In genomic region chr6:75546401-75546800, GRCh38 we compare ENCODE assay signal across 10 cellular contexts. TPM values are rescaled to one million over a fixed set of nuclear protein-coding genes. Genes with fewer than 3 reads are reported as not detected.
DNase-seq lines count a peak whose midpoint lies in the region; ATAC-seq, FAIRE-seq and TF ChIP-seq lines count a peak whose summit lies in the region.
"Had no signal": no experiment of that assay in that cellular context is flagged by ENCODE, and none has a peak within 500 bp of the region (broad histone marks: within the 10 kb centered on the region; RNA-seq: fewer than 3 reads in every experiment).

No MANE protein-coding gene starts in this region.

- H3K27me3 ChIP-seq in keratinocyte (ENCODE audit: control insufficient read depth, extremely low read depth, insufficient read depth, low read length), result no peaks in the 10 kb centered on the region
- no peaks in the 10 kb centered on the region for H3K27me3 ChIP-seq in WERI-Rb-1 (ENCODE audit: insufficient read depth, low read depth, severe bottlenecking)

- H3K4me3 ChIP-seq in AG09309 (ENCODE audit: control insufficient read depth, low read depth, low read length) (no peak overlapping the region), keratinocyte (ENCODE audit: control insufficient read depth in 2 of 3, extremely low read depth in 1 of 3, insufficient read depth in 2 of 3, low read depth in 1 of 3, low read length in 3 of 3) (no peak overlapping the region), WERI-Rb-1 (ENCODE audit: low read depth, low read length) (no peak overlapping the region)

- H3K4me3 Mint-ChIP-seq in activated T-helper 1 cell treated with anti-CD3 and anti-CD28 coated beads, Interleukin-12 subunit alpha, Interleukin-12 subunit beta, Interleukin-2, Interleukin-4 antibody, amounts not matched to agents 30 ng/mL and 10 ng/mL and 1 ng/mL, durations not matched to agents 14 hours and 24 hours and 36 hours, result no peak overlapping the region
- H3K4me3 Mint-ChIP-seq: dendritic cell treated with granulocyte-macrophage colony-stimulating factor and Interleukin-4, amounts not matched to agents 40 ng/mL and 50 ng/mL, for 4 days had no signal

- ATAC-seq in SK-N-SH treated with all-trans-retinoic acid at 6 μM for 48 hours, result peak; percentile 66; the same call in 2 of the 3 replicates

- no peaks in the 10 kb centered on the region for H3K36me3 Mint-ChIP-seq in activated T-helper 1 cell treated with anti-CD3 and anti-CD28 coated beads, Interleukin-12 subunit alpha, Interleukin-12 subunit beta, Interleukin-2, Interleukin-4 antibody, amounts not matched to agents 30 ng/mL and 10 ng/mL and 1 ng/mL, durations not matched to agents 14 hours and 24 hours and 36 hours (ENCODE audit: low read depth)

- H4K20me1 ChIP-seq in keratinocyte (ENCODE audit: control insufficient read depth, extremely low read depth, insufficient read depth, low read length), result no peaks in the 10 kb centered on the region

- H3K9ac ChIP-seq in keratinocyte (ENCODE audit: control insufficient read depth, extremely low read depth, insufficient read depth, low read length), result no peak overlapping the region

- FAIRE-seq in keratinocyte (lab: Jason Lieb, UNC), result no peak

- no peak overlapping the region for H3K27ac Mint-ChIP-seq in activated T-helper 1 cell treated with anti-CD3 and anti-CD28 coated beads, Interleukin-12 subunit alpha, Interleukin-12 subunit beta, Interleukin-2, Interleukin-4 antibody, amounts not matched to agents 30 ng/mL and 10 ng/mL and 1 ng/mL, durations not matched to agents 14 hours and 24 hours and 36 hours
- H3K27ac Mint-ChIP-seq: dendritic cell treated with granulocyte-macrophage colony-stimulating factor and Interleukin-4, amounts not matched to agents 40 ng/mL and 50 ng/mL, for 4 days had no signal

- H3K9me3 Mint-ChIP-seq in activated T-helper 1 cell treated with anti-CD3 and anti-CD28 coated beads, Interleukin-12 subunit alpha, Interleukin-12 subunit beta, Interleukin-2, Interleukin-4 antibody, amounts not matched to agents 30 ng/mL and 10 ng/mL and 1 ng/mL, durations not matched to agents 14 hours and 24 hours and 36 hours, result no peaks in the 10 kb centered on the region
- H3K9me3 Mint-ChIP-seq: dendritic cell treated with granulocyte-macrophage colony-stimulating factor and Interleukin-4, amounts not matched to agents 40 ng/mL and 50 ng/mL, for 4 days had no signal

- H3K4me1 Mint-ChIP-seq in activated T-helper 1 cell treated with anti-CD3 and anti-CD28 coated beads, Interleukin-12 subunit alpha, Interleukin-12 subunit beta, Interleukin-2, Interleukin-4 antibody, amounts not matched to agents 30 ng/mL and 10 ng/mL and 1 ng/mL, durations not matched to agents 14 hours and 24 hours and 36 hours (ENCODE audit: low read depth), result peaks cover 6% of the 10 kb centered on the region

- intact Hi-C loops in activated T-helper 1 cell treated with anti-CD3 and anti-CD28 coated beads, Interleukin-12 subunit alpha, Interleukin-12 subunit beta, Interleukin-2, Interleukin-4 antibody, amounts not matched to agents 30 ng/mL and 10 ng/mL and 1 ng/mL, durations not matched to agents 14 hours and 24 hours and 36 hours (cut with micrococcal nuclease), result no loop called here

- dilution Hi-C loops in keratinocyte (cut with MboI; ENCODE audit: extremely low pct_ligation_motif_present, low sequenced_read_pairs), result no loop called here

- H3K4me2 ChIP-seq in keratinocyte (ENCODE audit: control insufficient read depth, extremely low read depth, insufficient read depth, low read depth, low read length), result no peak overlapping the region

- H3K27me3 Mint-ChIP-seq in activated T-helper 1 cell treated with anti-CD3 and anti-CD28 coated beads, Interleukin-12 subunit alpha, Interleukin-12 subunit beta, Interleukin-2, Interleukin-4 antibody, amounts not matched to agents 30 ng/mL and 10 ng/mL and 1 ng/mL, durations not matched to agents 14 hours and 24 hours and 36 hours (ENCODE audit: insufficient read depth), result peaks cover 7% of the 10 kb centered on the region

- no peaks in the 10 kb centered on the region for H3K9me1 ChIP-seq in keratinocyte (ENCODE audit: control insufficient read depth, extremely low read depth, insufficient read depth, low read length)

- H3K27ac ChIP-seq in keratinocyte (ENCODE audit: control insufficient read depth, insufficient read depth, low read length) (no peak overlapping the region), WERI-Rb-1 (no peak overlapping the region; the same call in 1 of the 2 replicates)

- DNase-seq in AG09309 (ENCODE audit: low read depth) (no peak), HCEC 1CT (peak; percentile 43), keratinocyte (ENCODE audit: low read depth, low spot score) (no peak), WERI-Rb-1 (no peak), cerebellar nuclear complex (lab: John Stamatoyannopoulos, UW) (no peak)
- DNase-seq in central memory CD4-positive, alpha-beta T cell, result no peak
- DNase-seq in activated T-helper 1 cell treated with anti-CD3 and anti-CD28 coated beads, Interleukin-12 subunit alpha, Interleukin-12 subunit beta, Interleukin-2, Interleukin-4 antibody, amounts not matched to agents 30 ng/mL and 10 ng/mL and 1 ng/mL, durations not matched to agents 14 hours and 24 hours and 36 hours (ENCODE audit: low spot score), result no peak
- DNase-seq: NCI-H1930 had no signal

- H3K9me3 ChIP-seq in keratinocyte (ENCODE audit: control insufficient read depth, low read depth, low read length) (no peaks in the 10 kb centered on the region), WERI-Rb-1 (ENCODE audit: severe bottlenecking) (no peaks in the 10 kb centered on the region)

- H3K4me1 ChIP-seq in keratinocyte (ENCODE audit: control insufficient read depth, extremely low read depth, insufficient read depth, low read length), result no peaks in the 10 kb centered on the region

- H3K36me3 ChIP-seq in keratinocyte (ENCODE audit: control insufficient read depth in 2 of 2, extremely low read depth in 1 of 2, insufficient read depth in 2 of 2, low read length in 2 of 2) (no peaks in the 10 kb centered on the region), WERI-Rb-1 (no peaks in the 10 kb centered on the region)

- H3K79me2 ChIP-seq in keratinocyte (ENCODE audit: control insufficient read depth, insufficient read depth, low read length), result no peaks in the 10 kb centered on the region

- peak overlapping the region; percentile 22 for H2AFZ ChIP-seq in keratinocyte (ENCODE audit: control insufficient read depth, low read length)

- TF ChIP-seq CTCF in AG09309 (IDR thresholded peaks at IDR 0.05; ENCODE audit: control insufficient read depth, insufficient read depth, low read depth, low read length, missing control alignments) (peak; percentile 12), keratinocyte (optimal IDR thresholded peaks at IDR 0.05 in 1 of 3, IDR thresholded peaks at IDR 0.05 in 1 of 3, conservative IDR thresholded peaks at IDR 0.05 in 1 of 3; ENCODE audit: extremely low read depth in 1 of 3, insufficient read depth in 2 of 3, low read length in 3 of 3) (peak in 1 of 3 experiments; percentile 21), WERI-Rb-1 (IDR thresholded peaks at IDR 0.05; ENCODE audit: low read depth, low read length) (no peak)

TF ChIP-seq in SK-N-SH treated with all-trans-retinoic acid at 6 μM for 48 hours, 23 proteins besides CTCF, POLR2A, EP300 and RAD21:
- no peak for TF ChIP-seq SNAI2 (CRISPR knock-in tag; IDR thresholded peaks at IDR 0.05)
- no peak for TF ChIP-seq CSDC2 (CRISPR knock-in tag; IDR thresholded peaks at IDR 0.05)
- no peak for TF ChIP-seq ZFP3 (CRISPR knock-in tag; IDR thresholded peaks at IDR 0.05)

RNA-seq across cellular contexts. Expression of gene FILIP1, which starts 52.8 kb away (rescaled TPM):
- polyA plus RNA-seq in keratinocyte, result 0.01 TPM in 1 of 3 replicates, not detected in the others
- 0.09 TPM for polyA plus RNA-seq in keratinocyte (2011; ENCODE audit: low read depth)
- not detected in 2 replicates for polyA plus RNA-seq in keratinocyte (2011; cell fraction: cytosol; rRNA removed)
- not detected in 2 replicates for polyA plus RNA-seq in keratinocyte (2011; cell fraction: nucleus; rRNA removed)
- polyA plus RNA-seq in keratinocyte (2012; ENCODE audit: low replicate concordance), result 0.01 and 0.13 TPM in 2 replicates
- 0.03 TPM in 1 of 3 replicates, not detected in the others for polyA minus RNA-seq in keratinocyte
- not detected for polyA minus RNA-seq in keratinocyte (2011; cell fraction: cytosol; rRNA and poly(A)+ RNA removed)
- polyA minus RNA-seq in keratinocyte (2011; cell fraction: nucleus; rRNA and poly(A)+ RNA removed), result not detected in 2 replicates
- total RNA-seq in activated T-helper 1 cell treated with anti-CD3 and anti-CD28 coated beads, Interleukin-12 subunit alpha, Interleukin-12 subunit beta, Interleukin-2, Interleukin-4 antibody, amounts not matched to agents 30 ng/mL and 10 ng/mL and 1 ng/mL, durations not matched to agents 14 hours and 24 hours and 36 hours, result not detected in 2 replicates

RNA-seq across cellular contexts. Expression of gene SENP6, which starts 55.3 kb away (rescaled TPM):
- 19.8 to 41.1 TPM (median 20.6 TPM) in 3 replicates for polyA plus RNA-seq in keratinocyte
- 54.9 TPM for polyA plus RNA-seq in keratinocyte (2011; ENCODE audit: low read depth)
- polyA plus RNA-seq in keratinocyte (2011; cell fraction: cytosol; rRNA removed), result 15.0 and 29.9 TPM in 2 replicates
- polyA plus RNA-seq in keratinocyte (2011; cell fraction: nucleus; rRNA removed), result 44.6 and 61.3 TPM in 2 replicates
- 25.4 and 26.8 TPM in 2 replicates for polyA plus RNA-seq in keratinocyte (2012; ENCODE audit: low replicate concordance)
- polyA minus RNA-seq in keratinocyte, result 2.8 to 39.3 TPM (median 10.6 TPM) in 3 replicates
- 22.8 TPM for polyA minus RNA-seq in keratinocyte (2011; cell fraction: cytosol; rRNA and poly(A)+ RNA removed)
- polyA minus RNA-seq in keratinocyte (2011; cell fraction: nucleus; rRNA and poly(A)+ RNA removed), result 30.2 and 70.4 TPM in 2 replicates
- 81.2 and 81.7 TPM in 2 replicates for total RNA-seq in activated T-helper 1 cell treated with anti-CD3 and anti-CD28 coated beads, Interleukin-12 subunit alpha, Interleukin-12 subunit beta, Interleukin-2, Interleukin-4 antibody, amounts not matched to agents 30 ng/mL and 10 ng/mL and 1 ng/mL, durations not matched to agents 14 hours and 24 hours and 36 hours
